ENCODE assay signal across 8 cellular contexts in genomic region chr5:178590141-178590923, GRCh38. TPM values are rescaled to one million over a fixed set of nuclear protein-coding genes. Genes with fewer than 3 reads are reported as not detected.
DNase-seq lines count a peak whose midpoint lies in the region; ATAC-seq and TF ChIP-seq lines count a peak whose summit lies in the region.

COL23A1 (minus strand) TSS chr5:178590393.

- no peaks in the 10 kb centered on the region for H3K4me1 ChIP-seq in HAP-1
- H3K4me1 ChIP-seq in SK-N-SH (ENCODE audit: control insufficient read depth in 1 of 2, insufficient read depth in 2 of 2, low read depth in 1 of 2, low read length in 1 of 2): peaks cover 0 to 20% of the 10 kb centered on the region in 2 experiments; a peak in 1 of 4 replicates
- H3K4me1 ChIP-seq in body of pancreas: peaks cover 14% of the 10 kb centered on the region

- no peak within 1 kb of the TSS for H2AFZ ChIP-seq in SK-N-SH (ENCODE audit: low read depth)

- TF ChIP-seq RAD21 in SK-N-SH (IDR thresholded peaks at IDR 0.05; ENCODE audit: low read length): peak; percentile 90

- H3K9me3 ChIP-seq in HAP-1 (0 out of 2 replicates have a peak, but pooled peaks cover 4% of the 10 kb centered on the region), SK-N-SH (no peaks in the 10 kb centered on the region), body of pancreas (peaks cover 0 to 5% (median 0%) of the 10 kb centered on the region in 3 donors)

- H3K4me3 ChIP-seq in HAP-1: peak within 1 kb of the TSS; percentile 33
- peak within 1 kb of the TSS; percentile 57 to 60; a peak in 3 of 4 replicates for H3K4me3 ChIP-seq in SK-N-SH (ENCODE audit: low read depth in 2 of 2, low read length in 1 of 2)
- no peak within 1 kb of the TSS for H3K4me3 ChIP-seq in body of pancreas
- H3K4me3 ChIP-seq in iPS-11a (ENCODE audit: low read depth, low read length): peak within 1 kb of the TSS; percentile 47

- H3K27ac ChIP-seq in SK-N-SH (ENCODE audit: low read depth in 2 of 2, low read length in 1 of 2): peak within 1 kb of the TSS in 1 of 2 experiments; percentile 65; a peak in 1 of 4 replicates
- H3K27ac ChIP-seq in body of pancreas: no peak within 1 kb of the TSS

- DNase-seq in C1 segment of cervical spinal cord (lab: John Stamatoyannopoulos, UW) (peak in 8 of 14 donors; percentile 5 to 49 (median 22)), HAP-1 (ENCODE audit: low spot score in 2 of 2) (peak; percentile 61 to 79), SK-N-SH (peak; percentile 90), body of pancreas (peak in 2 of 4 donors; percentile 34 to 35), sciatic nerve (ENCODE audit: low spot score) (peak; percentile 68), NCI-H524 treated with DMSO at 0.1 percent for 48 hours (lab: John Stamatoyannopoulos, UW) (no peak)

- in situ Hi-C loops in HAP-1 (cut with MboI; ENCODE audit: low sequenced_read_pairs): loop anchor here (5.0 kb wide), 1 partner anchor 308 kb away; no protein-coding TSS in a partner anchor

- no peaks in the 10 kb centered on the region for H3K79me2 ChIP-seq in SK-N-SH (ENCODE audit: insufficient read depth)

- no peak within 1 kb of the TSS for H3K9ac ChIP-seq in SK-N-SH

- TF ChIP-seq CTCF in SK-N-SH (IDR thresholded peaks at IDR 0.05) (peak; percentile 54), body of pancreas (IDR thresholded peaks at IDR 0.05) (peak in 6 of 7 experiments; percentile 19 to 57 (median 41))

- WGBS in SK-N-SH (ENCODE audit: low lambda C conversion rate): 10% methylated on average over 21 of the region's 78 CpGs
- WGBS in body of pancreas, 2 donors: 1 to 7% methylated on average over 11 to 61 of the region's 78 CpGs

- no peaks in the 10 kb centered on the region for H3F3A ChIP-seq in SK-N-SH (replicated peaks; ENCODE audit: insufficient read depth)

- CTCF ChIA-PET in SK-N-SH (lab: Yijun Ruan, JAX): interaction anchor here (0.6 to 11.7 kb wide), 86 partner anchors 9 to 765 kb away, joined by 3 to 265 read pairs (median 4); partner anchors contain the start of genes NHP2, PHYKPL and ZFP2

- POLR2A ChIA-PET in SK-N-SH (lab: Yijun Ruan, JAX): interaction anchor here (0.5 to 2.0 kb wide), 7 partner anchors 40 to 386 kb away, joined by 3 to 6 read pairs (median 4); partner anchors contain the start of genes HNRNPAB and PHYKPL

- ATAC-seq in body of pancreas (peak; percentile 29), sciatic nerve (peak; percentile 53), GM21825 (IDR thresholded peaks at IDR 0.05; ENCODE audit: unreplicated experiment) (no peak)

- no peak for TF ChIP-seq EP300 in SK-N-SH (IDR thresholded peaks at IDR 0.05; ENCODE audit: borderline replicate concordance in 1 of 2, low read depth in 1 of 2, low read length in 1 of 2)

- peak within 1 kb of the TSS; percentile 71 for H3K4me2 ChIP-seq in SK-N-SH

- intact Hi-C loops in body of pancreas (cut with DNase I) (no loop called here), sciatic nerve (cut with DNase I) (loop anchor here (5.0 kb wide), 1 partner anchor 313 kb away; no protein-coding TSS in a partner anchor)

- no peaks in the 10 kb centered on the region for H3K36me3 ChIP-seq in HAP-1 (replicated peaks)
- H3K36me3 ChIP-seq in SK-N-SH (replicated peaks in 1 of 2; ENCODE audit: control insufficient read depth in 1 of 2, insufficient read depth in 2 of 2, low read length in 1 of 2): peaks cover 0 to 5% of the 10 kb centered on the region in 2 experiments
- no peaks in the 10 kb centered on the region for H3K36me3 ChIP-seq in body of pancreas (replicated peaks in 1 of 2; ENCODE audit: insufficient read depth in 1 of 2, low read depth in 2 of 2)

- H3K27me3 ChIP-seq in HAP-1 (ENCODE audit: low read depth) (0 out of 2 replicates have a peak, but pooled peaks cover 2% of the 10 kb centered on the region), SK-N-SH (ENCODE audit: insufficient read depth) (no peaks in the 10 kb centered on the region; the same call in 1 of the 2 replicates), body of pancreas (peaks cover 0 to 11% of the 10 kb centered on the region in 2 donors)

- H3K9me2 ChIP-seq in SK-N-SH: no peaks in the 10 kb centered on the region

- no peaks in the 10 kb centered on the region for H4K20me1 ChIP-seq in SK-N-SH (ENCODE audit: insufficient read depth)

- TF ChIP-seq POLR2A in body of pancreas (IDR thresholded peaks at IDR 0.05): no peak

TF ChIP-seq in SK-N-SH, 30 proteins besides CTCF, POLR2A, EP300 and RAD21:
- TF ChIP-seq SMC3 (IDR thresholded peaks at IDR 0.05; ENCODE audit: low read depth, low read length) (peak; percentile 73), CHD2 (IDR thresholded peaks at IDR 0.05; ENCODE audit: low read length, partially characterized antibody) (no peak), EZH2phosphoT487 (IDR thresholded peaks at IDR 0.05; ENCODE audit: borderline replicate concordance, low read depth) (no peak), USF2 (IDR thresholded peaks at IDR 0.05; ENCODE audit: borderline replicate concordance, low read depth, low read length) (no peak)

RNA-seq across cellular contexts. Expression of gene COL23A1, which starts in this region (rescaled TPM):
- 0.03 and 0.10 TPM in 2 replicates for polyA plus RNA-seq in SK-N-SH (2012; rRNA removed)
- 0.05 and 0.08 TPM in 2 replicates for polyA plus RNA-seq in SK-N-SH (2012; cell fraction: cytosol; rRNA removed)
- polyA plus RNA-seq in SK-N-SH (2012; cell fraction: nucleus; rRNA removed): 0.05 and 0.14 TPM in 2 replicates
- not detected for total RNA-seq in body of pancreas
- 10.7 TPM for total RNA-seq in sciatic nerve

Comparison
In these comparisons a context has a peak if more than half of its experiments do, and no peak if none do; other contexts are left out.
1. RNA of gene COL23A1 (total RNA-seq): 10.7 TPM in sciatic nerve (single experiment); not detected in body of pancreas; every median in the first group is over 10 times any median in the second.
2. Peak in DNase-seq, H3K4me3 ChIP-seq and H3K4me2 ChIP-seq in SK-N-SH; RNA of the gene not detected or under 1 TPM.
3. Peak in ATAC-seq in body of pancreas; RNA of the gene not detected or under 1 TPM.
4. H3K4me3 ChIP-seq: peak in HAP-1 (single experiment) and iPS-11a (single experiment); none in body of pancreas (0 of 2).